11 cellular contexts compared by ENCODE assay signal in genomic region chr12:110373025-110373876, GRCh38. TPM values are rescaled to one million over a fixed set of nuclear protein-coding genes. Genes with fewer than 3 reads are reported as not detected.
A peak's percentile ranks its signal among the peaks of the same experiment; 100 is the strongest.
DNase-seq lines count a peak whose midpoint lies in the region; ATAC-seq and TF ChIP-seq lines count a peak whose summit lies in the region.
"Had no signal": no experiment of that assay in that cellular context is flagged by ENCODE, and none has a peak within 500 bp of the region (broad histone marks: within the 10 kb centered on the region; RNA-seq: fewer than 3 reads in every experiment).

No MANE protein-coding gene starts in this region.

- no peak for ATAC-seq in GM18517 (IDR thresholded peaks at IDR 0.05; ENCODE audit: unreplicated experiment)
- no peak for ATAC-seq in activated CD4-positive, CD25-positive, alpha-beta regulatory T cell treated with anti-CD3 and anti-CD28 coated beads, Interleukin-2, amount 50 U/mL, for 24 hours

- H3K9me3 Mint-ChIP-seq in endodermal cell, result no peaks in the 10 kb centered on the region

- H3K27me3 Mint-ChIP-seq in endodermal cell (ENCODE audit: insufficient read depth), result no peaks in the 10 kb centered on the region

- H3K36me3 Mint-ChIP-seq in endodermal cell (ENCODE audit: low read depth), result peaks cover 60% of the 10 kb centered on the region

- peak; percentile 34 for DNase-seq in NCI-H82 (lab: John Stamatoyannopoulos, UW)
- no peak for DNase-seq in NCI-H82 treated with DMSO at 0.1 percent for 48 hours (lab: John Stamatoyannopoulos, UW; ENCODE audit: unreplicated experiment)
- no peak for DNase-seq in endodermal cell
- DNase-seq in tibial artery, result no peak
- no peak for DNase-seq in stimulated activated CD4-positive, alpha-beta T cell treated with anti-CD3 and anti-CD28 coated beads, Interleukin-1b, Interleukin-23, amount 100 ng/mL, for 48 hours
- DNase-seq: DMS53; effector memory CD4-positive, alpha-beta T cell; trophoblast cell had no signal

- H3K9ac ChIP-seq in endodermal cell (ENCODE audit: extremely low read depth, low read length, poor library complexity, severe bottlenecking), result no peak overlapping the region

- H3K4me3 ChIP-seq in endodermal cell (ENCODE audit: low read length) (no peak overlapping the region), muscle layer of duodenum (ENCODE audit: low read depth in 1 of 2, low read length in 2 of 2) (no peak overlapping the region), tibial artery (no peak overlapping the region)

- H3K27ac ChIP-seq in endodermal cell (ENCODE audit: low read depth, low read length) (no peak overlapping the region), muscle layer of duodenum (ENCODE audit: low read length) (peak overlapping the region; percentile 54), tibial artery (peak overlapping the region; percentile 71 to 76)

- TF ChIP-seq CTCF in endodermal cell (conservative IDR thresholded peaks at IDR 0.05), result no peak
- no peak for TF ChIP-seq CTCF in tibial artery (IDR thresholded peaks at IDR 0.05)

- intact Hi-C loops in tibial artery (cut with DNase I; ENCODE audit: low total_unique reads), result no loop called here

- no peaks in the 10 kb centered on the region for H3K4me1 Mint-ChIP-seq in endodermal cell

- H3K27me3 ChIP-seq in endodermal cell (ENCODE audit: control insufficient read depth, insufficient read depth, low read length, poor library complexity, severe bottlenecking) (no peaks in the 10 kb centered on the region), muscle layer of duodenum (ENCODE audit: low read depth, low read length) (no peaks in the 10 kb centered on the region), tibial artery (no peaks in the 10 kb centered on the region)

- no peak overlapping the region for H3K4me3 Mint-ChIP-seq in endodermal cell

- H3K27ac Mint-ChIP-seq in endodermal cell, result peak overlapping the region; percentile 27

- H3K4me1 ChIP-seq in endodermal cell (ENCODE audit: control insufficient read depth, insufficient read depth, low read length) (no peaks in the 10 kb centered on the region), muscle layer of duodenum (ENCODE audit: control insufficient read depth in 1 of 2, insufficient read depth in 2 of 2, low read length in 2 of 2) (peaks cover 0 to 40% of the 10 kb centered on the region in 2 donors), tibial artery (peaks cover 4 to 60% (median 46%) of the 10 kb centered on the region in 4 donors)

- peaks cover 75% of the 10 kb centered on the region for H3K36me3 ChIP-seq in endodermal cell (ENCODE audit: control insufficient read depth, insufficient read depth, low read length)
- H3K36me3 ChIP-seq in muscle layer of duodenum (ENCODE audit: control insufficient read depth in 1 of 2, insufficient read depth in 2 of 2, low read length in 2 of 2), result peaks cover 39 to 46% of the 10 kb centered on the region in 2 donors
- H3K36me3 ChIP-seq in tibial artery, result peaks cover 5 to 61% (median 51%) of the 10 kb centered on the region in 3 donors

- no peaks in the 10 kb centered on the region for H3K9me3 ChIP-seq in endodermal cell (ENCODE audit: control insufficient read depth, low read length)
- H3K9me3 ChIP-seq in muscle layer of duodenum (ENCODE audit: control insufficient read depth in 1 of 2, low read length in 2 of 2), result no peaks in the 10 kb centered on the region
- H3K9me3 ChIP-seq in tibial artery, result no peaks in the 10 kb centered on the region

- 93 to 96% methylated on average over 4 to 6 of the region's 6 CpGs for WGBS in endodermal cell (ENCODE audit: insufficient coverage in 1 of 2, insufficient read length in 1 of 2), 2 experiments

RNA-seq across cellular contexts. Expression of gene ANAPC7, which starts 30.3 kb away (rescaled TPM):
- 100 to 1,000 TPM in 1 of 2 donors, 10 to 100 TPM in 1; 86.0 to 100 TPM for total RNA-seq in endodermal cell
- 60.2 TPM for polyA plus RNA-seq in endodermal cell (2013, experiment 1 of 2)
- 66.0 TPM for polyA plus RNA-seq in endodermal cell (2013, experiment 2 of 2)
